ENCODE assay signal across 8 cellular contexts in the genomic region with DNA sequence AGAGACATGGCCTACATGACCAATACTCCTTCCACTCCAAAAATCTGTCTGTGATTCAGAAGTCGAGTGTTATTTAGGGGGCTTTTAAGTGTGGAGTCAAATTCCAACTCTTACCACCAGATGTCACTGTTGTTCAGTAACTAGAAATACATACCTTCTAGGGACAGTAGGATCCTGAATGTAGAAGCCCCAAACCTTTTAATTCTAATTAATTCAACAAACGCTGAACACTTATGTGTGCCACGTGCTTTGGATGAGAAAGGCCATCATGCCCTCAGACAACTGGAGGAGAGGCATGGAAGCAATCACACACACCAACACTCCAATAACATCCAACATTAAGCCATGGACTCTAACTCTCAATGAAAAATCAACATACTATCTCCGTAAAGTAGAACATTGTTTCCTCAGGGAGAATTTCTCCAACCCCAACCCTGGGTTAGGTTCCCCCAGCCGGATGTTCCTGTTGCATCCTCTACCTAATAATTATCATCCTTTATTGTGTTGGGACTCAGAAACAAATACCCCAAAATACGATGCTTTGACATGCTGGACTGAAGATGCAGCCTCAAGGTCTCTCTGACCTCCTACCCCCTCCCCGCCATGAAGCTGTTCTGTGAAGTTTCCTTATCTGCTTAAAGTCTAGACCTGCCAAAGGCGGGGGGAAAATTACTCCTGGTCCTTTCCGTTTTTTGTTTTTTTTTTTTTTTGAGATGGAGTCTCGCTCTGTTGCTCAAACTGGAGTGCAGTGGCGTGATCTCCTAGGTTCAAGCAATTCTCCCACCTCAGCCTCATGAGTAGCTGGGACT. TPM values are rescaled to one million over a fixed set of nuclear protein-coding genes. Genes with fewer than 3 reads are reported as not detected.
A peak's percentile ranks its signal among the peaks of the same experiment; 100 is the strongest.
DNase-seq lines count a peak whose midpoint lies in the region; ATAC-seq lines count a peak whose summit lies in the region.

No MANE protein-coding gene starts in this region.

- ATAC-seq in GM19351 (IDR thresholded peaks at IDR 0.05; ENCODE audit: unreplicated experiment) (peak; percentile 69), HG03108 (IDR thresholded peaks at IDR 0.05; ENCODE audit: unreplicated experiment) (no peak), HG03457 (IDR thresholded peaks at IDR 0.05; ENCODE audit: unreplicated experiment) (no peak)

- H3K27ac ChIP-seq in mucosa of rectum (ENCODE audit: low read depth in 2 of 2, low read length in 2 of 2): peak overlapping the region; percentile 19 to 32

- no peak overlapping the region for H3K4me3 ChIP-seq in mucosa of rectum (ENCODE audit: low read length in 2 of 2)

- H3K9me3 ChIP-seq in mucosa of rectum (ENCODE audit: control insufficient read depth in 2 of 2, low read length in 2 of 2): no peaks in the 10 kb centered on the region

- in situ Hi-C loops in SK-MEL-5 (cut with HindIII; ENCODE audit: low pct_unique_long_range_greater_than_20kb, low sequenced_read_pairs): no loop called here

- DNase-seq in DMS 273 treated with DMSO at 0.1 percent for 48 hours (lab: John Stamatoyannopoulos, UW): peak; percentile 3
- peak; percentile 56 for DNase-seq in M059J (ENCODE audit: low read depth)
- DNase-seq in SK-MEL-5 (ENCODE audit: low read depth, low spot score): peak; percentile 76
- peak; percentile 70 for DNase-seq in epidermal melanocyte (ENCODE audit: insufficient read length, low spot score)

- H3K4me1 ChIP-seq in mucosa of rectum (ENCODE audit: control insufficient read depth in 2 of 2, insufficient read depth in 2 of 2, low read length in 2 of 2): peaks cover 8 to 9% of the 10 kb centered on the region in 2 donors

- H3K9ac ChIP-seq in mucosa of rectum (ENCODE audit: low read depth in 1 of 2, low read length in 2 of 2): no peak overlapping the region

- peaks cover 18 to 38% of the 10 kb centered on the region in 2 donors for H3K36me3 ChIP-seq in mucosa of rectum (ENCODE audit: control insufficient read depth in 2 of 2, insufficient read depth in 2 of 2, low read length in 2 of 2)

- H3K27me3 ChIP-seq in mucosa of rectum (ENCODE audit: control insufficient read depth in 2 of 2, insufficient read depth in 2 of 2, low read length in 2 of 2): no peaks in the 10 kb centered on the region

RNA-seq across cellular contexts. Expression of gene CCDC13, which starts 8.0 kb away (rescaled TPM):
- 0.62 TPM in 1 of 2 replicates, not detected in the other for total RNA-seq in M059J (2014; rRNA removed; shearing (Covaris generic))
- 0.48 TPM in 1 of 2 replicates, not detected in the other for total RNA-seq in SK-MEL-5 (2014; rRNA removed; shearing (Covaris generic))
- 0.25 TPM in 1 of 2 replicates, not detected in the other for polyA plus RNA-seq in SK-MEL-5 (2015; cell fraction: cytosol; rRNA removed)
- polyA plus RNA-seq in SK-MEL-5 (2015; cell fraction: nucleus; rRNA removed): 0.41 and 0.91 TPM in 2 replicates

RNA-seq across cellular contexts. Expression of gene HIGD1A, which starts 23.2 kb away (rescaled TPM):
- 138 and 163 TPM in 2 replicates for total RNA-seq in M059J (2014; rRNA removed; shearing (Covaris generic))
- 165 and 193 TPM in 2 replicates for total RNA-seq in SK-MEL-5 (2014; rRNA removed; shearing (Covaris generic))
- 147 and 162 TPM in 2 replicates for polyA plus RNA-seq in SK-MEL-5 (2015; cell fraction: cytosol; rRNA removed)
- 42.6 and 48.9 TPM in 2 replicates for polyA plus RNA-seq in SK-MEL-5 (2015; cell fraction: nucleus; rRNA removed)

RNA-seq across cellular contexts. Expression of gene ACKR2, which starts 28.1 kb away (rescaled TPM):
- 0.02 TPM in 1 of 2 replicates, not detected in the other for total RNA-seq in M059J (2014; rRNA removed; shearing (Covaris generic))
- total RNA-seq in SK-MEL-5 (2014; rRNA removed; shearing (Covaris generic)): not detected in 2 replicates
- polyA plus RNA-seq in SK-MEL-5 (2015; cell fraction: cytosol; rRNA removed): 0.11 and 0.29 TPM in 2 replicates
- polyA plus RNA-seq in SK-MEL-5 (2015; cell fraction: nucleus; rRNA removed): 0.75 TPM in 1 of 2 replicates, not detected in the other

Comparison
In these comparisons a context has a peak if more than half of its experiments do, and no peak if none do; other contexts are left out.
1. DNase-seq: peak in every context shown above with its lines; median percentile 76 in SK-MEL-5; 70 in epidermal melanocyte; 56 in M059J; 3 in DMS 273 treated with DMSO at 0.1 percent for 48 hours.